8 cellular contexts compared by ENCODE assay signal in the genomic region with DNA sequence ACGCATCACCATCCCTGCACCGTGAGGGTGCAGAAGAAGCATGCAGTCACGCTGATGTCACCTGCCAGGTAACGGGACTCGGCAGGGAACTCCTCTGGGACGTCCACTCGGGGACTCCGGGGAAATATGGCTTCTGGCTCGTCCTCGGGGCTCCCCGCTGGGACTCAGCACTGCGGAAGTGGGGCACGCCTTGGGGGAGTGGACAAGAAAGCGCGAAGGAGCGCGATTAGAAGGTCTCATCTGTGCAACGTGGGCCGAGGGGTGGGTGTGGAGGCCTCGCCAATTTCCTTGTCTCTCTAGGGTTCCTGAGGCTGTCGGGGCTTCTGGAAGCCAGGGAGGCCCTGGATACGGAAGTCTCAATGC.
DNase-seq lines count a peak whose midpoint lies in the region; ATAC-seq and TF ChIP-seq lines count a peak whose summit lies in the region.

No MANE protein-coding gene starts in this region.

- in situ Hi-C loops in astrocyte of the cerebellum (cut with HindIII; ENCODE audit: low sequenced_read_pairs), result no loop called here

- peak overlapping the region; percentile 84 for H3K4me3 ChIP-seq in AG10803 (ENCODE audit: low read length)
- peak overlapping the region; percentile 98 for H3K4me3 ChIP-seq in HUES6 (ENCODE audit: low read depth, low read length)
- H3K4me3 ChIP-seq in astrocyte of the cerebellum (ENCODE audit: low read depth, low read length), result peak overlapping the region; percentile 91
- H3K4me3 ChIP-seq in iPS-18c (ENCODE audit: insufficient read depth, low read depth, low read length), result peak overlapping the region; percentile 90

- peaks cover 25% of the 10 kb centered on the region for H3K4me1 ChIP-seq in HUES6 (ENCODE audit: control insufficient read depth, insufficient read depth, low read length)

- peaks cover 8% of the 10 kb centered on the region; the same call in 1 of the 2 replicates for H3K27me3 ChIP-seq in HUES6 (ENCODE audit: control insufficient read depth, insufficient read depth, low read length)

- DNase-seq in AG10803 (ENCODE audit: low read depth), result peak; percentile 47
- peak; percentile 52 for DNase-seq in T-helper 9 cell
- no peak for DNase-seq in astrocyte of the cerebellum (ENCODE audit: low read depth)
- DNase-seq in stimulated activated CD4-positive, alpha-beta T cell treated with anti-CD3 and anti-CD28 coated beads, Interleukin-12 subunit alpha, Interleukin-12 subunit beta, amount 100 ng/mL, for 48 hours (ENCODE audit: low read depth in 2 of 3, low spot score in 1 of 3), result peak in 2 of 3 donors; percentile 23 to 28

- H3K9me3 ChIP-seq in HUES6 (ENCODE audit: control insufficient read depth, insufficient read depth, low read depth, low read length), result no peaks in the 10 kb centered on the region
- no peaks in the 10 kb centered on the region for H3K9me3 ChIP-seq in iPS-18c (ENCODE audit: control insufficient read depth, insufficient read depth, low read length)

- no peak for TF ChIP-seq CTCF in AG10803 (conservative IDR thresholded peaks at IDR 0.05; ENCODE audit: low read length)
- no peak for TF ChIP-seq CTCF in astrocyte of the cerebellum (IDR thresholded peaks at IDR 0.05; ENCODE audit: low read depth, low read length, missing control alignments)

- peak overlapping the region; percentile 97 for H3K9ac ChIP-seq in HUES6 (ENCODE audit: low read length)

- H3K36me3 ChIP-seq in HUES6 (ENCODE audit: control insufficient read depth, insufficient read depth, low read length), result no peaks in the 10 kb centered on the region

- no peak for ATAC-seq in GM18873 (IDR thresholded peaks at IDR 0.05; ENCODE audit: low FRiP score, unreplicated experiment)
- ATAC-seq in GM18907 (IDR thresholded peaks at IDR 0.05; ENCODE audit: unreplicated experiment), result no peak

- no peak overlapping the region for H3K27ac ChIP-seq in HUES6 (ENCODE audit: low read depth, low read length)
